ENCODE assay signal across 26 cellular contexts in genomic region chr1:41976671-41977070, GRCh38.
"Had no signal": no experiment of that assay in that cellular context is flagged by ENCODE, and none has a peak within 500 bp of the region (broad histone marks: within the 10 kb centered on the region; RNA-seq: fewer than 3 reads in every experiment).

No MANE protein-coding gene starts in this region.

- H3K4me3 Mint-ChIP-seq: dendritic cell treated with granulocyte-macrophage colony-stimulating factor and Interleukin-4, amounts not matched to agents 40 ng/mL and 50 ng/mL, for 4 days; immature natural killer cell; mesothelial cell of epicardium; naive B cell; nephron; neural progenitor cell; stimulated activated memory B cell treated with anti-CD40 and anti-IgM and Interleukin-4, amounts not matched to agents 10 μg/mL and 1 μg/mL and 100 μg/mL, for 72 hours; type B pancreatic cell had no signal

- FAIRE-seq: endothelial cell of umbilical vein, frontal cortex, keratinocyte had no signal

- H3K4me2 ChIP-seq: neural progenitor cell had no signal

- H3K36me3 Mint-ChIP-seq: mesothelial cell of epicardium; neural progenitor cell; stimulated activated memory B cell treated with anti-CD40 and anti-IgM and Interleukin-4, amounts not matched to agents 10 μg/mL and 1 μg/mL and 100 μg/mL, for 72 hours; type B pancreatic cell had no signal

- H3K9me3 Mint-ChIP-seq: dendritic cell treated with granulocyte-macrophage colony-stimulating factor and Interleukin-4, amounts not matched to agents 40 ng/mL and 50 ng/mL, for 4 days; immature natural killer cell; nephron; neural progenitor cell; stimulated activated memory B cell treated with anti-CD40 and anti-IgM and Interleukin-4, amounts not matched to agents 10 μg/mL and 1 μg/mL and 100 μg/mL, for 72 hours; type B pancreatic cell had no signal

- H3K27me3 ChIP-seq: colonic mucosa, neural progenitor cell, right atrium auricular region, testis, tibial artery had no signal

- H3K4me3 ChIP-seq: colonic mucosa, lung, mucosa of descending colon, neural progenitor cell, prostate gland, right atrium auricular region, testis, tibial artery had no signal

- ATAC-seq: sciatic nerve; stimulated activated memory B cell treated with anti-CD40 and anti-IgM and Interleukin-4, amounts not matched to agents 10 μg/mL and 1 μg/mL and 100 μg/mL, for 72 hours; stimulated activated naive CD8-positive, alpha-beta T cell treated with anti-CD3 and anti-CD28 coated beads, Interleukin-15, Interleukin-2, amounts not matched to agents 100 U/mL and 50 U/mL, for 24 hours had no signal

- H3K4me1 Mint-ChIP-seq: nephron; stimulated activated memory B cell treated with anti-CD40 and anti-IgM and Interleukin-4, amounts not matched to agents 10 μg/mL and 1 μg/mL and 100 μg/mL, for 72 hours had no signal

- H3K9me3 ChIP-seq: colonic mucosa, mucosa of descending colon, prostate gland, right atrium auricular region, testis, tibial artery had no signal

- H3K27ac Mint-ChIP-seq: dendritic cell treated with granulocyte-macrophage colony-stimulating factor and Interleukin-4, amounts not matched to agents 40 ng/mL and 50 ng/mL, for 4 days; immature natural killer cell; mesothelial cell of epicardium; naive B cell; nephron; neural progenitor cell; stimulated activated memory B cell treated with anti-CD40 and anti-IgM and Interleukin-4, amounts not matched to agents 10 μg/mL and 1 μg/mL and 100 μg/mL, for 72 hours; type B pancreatic cell had no signal

- H3K27ac ChIP-seq: colonic mucosa, neural progenitor cell, prostate gland, right atrium auricular region, testis, tibial artery had no signal

- H3K27me3 Mint-ChIP-seq: dendritic cell treated with granulocyte-macrophage colony-stimulating factor and Interleukin-4, amounts not matched to agents 40 ng/mL and 50 ng/mL, for 4 days; stimulated activated memory B cell treated with anti-CD40 and anti-IgM and Interleukin-4, amounts not matched to agents 10 μg/mL and 1 μg/mL and 100 μg/mL, for 72 hours had no signal

- H3K4me1 ChIP-seq: colonic mucosa, neural progenitor cell, prostate gland, right atrium auricular region, testis, tibial artery had no signal

- H2AFZ ChIP-seq: neural progenitor cell had no signal

- H3K9ac ChIP-seq: neural progenitor cell had no signal

- H3K36me3 ChIP-seq: colonic mucosa, neural progenitor cell, prostate gland, right atrium auricular region, tibial artery had no signal

- DNase-seq: colonic mucosa; effector memory CD4-positive, alpha-beta T cell; erythroblast; hypothalamus; immature natural killer cell; mesenchymal stem cell; mucosa of descending colon; naive B cell; stimulated activated CD4-positive, alpha-beta T cell treated with anti-CD3 and anti-CD28 coated beads, Interleukin-2, amount 100 ng/mL, for 24 hours; stimulated activated CD4-positive, alpha-beta T cell treated with anti-CD3 and anti-CD28 coated beads, Interleukin-4, amount 100 ng/mL, for 4 hours; stimulated activated naive CD8-positive, alpha-beta T cell treated with anti-CD3 and anti-CD28 coated beads, Interleukin-15, Interleukin-2, amounts not matched to agents 100 U/mL and 50 U/mL, for 24 hours; testis; tibial artery had no signal
